Comparison of ENCODE assay signal across 8 cellular contexts in the genomic region with DNA sequence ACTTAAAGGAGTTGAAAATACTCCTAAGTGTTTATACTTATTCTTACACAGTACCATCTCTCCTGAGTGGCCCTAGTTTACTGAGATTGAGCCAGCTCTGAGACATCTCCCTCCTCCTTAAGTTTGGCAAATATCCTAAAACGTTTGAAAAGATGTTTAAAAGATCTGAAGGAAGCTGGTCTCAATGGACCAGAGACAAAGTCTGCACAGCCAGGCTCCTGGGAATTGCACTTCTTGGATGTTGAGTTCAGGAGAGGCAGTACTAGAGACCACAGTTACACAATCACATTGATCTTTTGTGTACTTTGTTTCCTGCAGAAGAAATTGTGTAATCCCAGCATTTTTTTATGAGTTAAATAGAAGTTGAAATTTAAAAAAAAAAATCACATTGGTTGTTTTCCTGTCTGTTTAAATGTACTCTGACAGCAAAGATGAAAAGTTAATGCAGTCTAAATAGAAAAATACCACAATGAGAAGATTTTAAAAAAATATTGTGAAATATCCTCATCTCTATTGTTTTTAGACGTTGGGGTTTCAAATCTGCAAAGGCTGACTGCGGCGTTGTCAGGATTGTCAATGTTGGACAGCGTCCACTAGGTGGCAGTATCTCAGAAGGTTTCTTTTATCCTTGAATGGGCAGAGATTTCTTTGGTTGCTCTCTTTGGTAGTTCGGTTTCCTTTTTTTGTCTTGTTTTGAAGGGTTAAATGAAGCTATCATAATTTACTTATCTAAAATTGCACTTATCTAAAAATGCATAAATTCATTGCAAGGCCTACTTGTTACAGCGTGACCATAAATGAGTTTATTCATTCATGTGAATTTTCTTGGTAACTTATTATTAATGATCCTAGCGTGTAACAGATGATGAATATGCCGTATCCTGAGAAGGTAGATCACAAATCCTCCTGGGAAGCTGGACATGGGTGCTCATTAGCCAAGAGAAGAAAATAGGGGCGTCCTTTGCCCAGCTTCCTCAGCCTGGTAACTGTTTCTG. TPM values are rescaled to one million over a fixed set of nuclear protein-coding genes. Genes with fewer than 3 reads are reported as not detected.
A peak's percentile ranks its signal among the peaks of the same experiment; 100 is the strongest.
DNase-seq lines count a peak whose midpoint lies in the region; ATAC-seq, FAIRE-seq and TF ChIP-seq lines count a peak whose summit lies in the region.

No MANE protein-coding gene starts in this region.

- no peaks in the 10 kb centered on the region for H3K36me3 ChIP-seq in GM23248 (ENCODE audit: low read depth)
- H3K36me3 ChIP-seq in kidney (ENCODE audit: control insufficient read depth in 1 of 2, insufficient read depth in 2 of 2, low read length in 2 of 2) = no peaks in the 10 kb centered on the region

- no peaks in the 10 kb centered on the region for H3K4me1 Mint-ChIP-seq in CD4-positive, alpha-beta T cell (ENCODE audit: low read depth)

- H3K9me3 ChIP-seq in CD4-positive, alpha-beta T cell (ENCODE audit: control insufficient read depth, low read length) = no peaks in the 10 kb centered on the region
- H3K9me3 ChIP-seq in GM23248 (ENCODE audit: low read depth) = no peaks in the 10 kb centered on the region
- no peaks in the 10 kb centered on the region for H3K9me3 ChIP-seq in kidney (ENCODE audit: control insufficient read depth in 1 of 2, low read length in 2 of 2)

- H3K4me1 ChIP-seq in GM23248 (ENCODE audit: insufficient read depth) (no peaks in the 10 kb centered on the region), kidney (ENCODE audit: control insufficient read depth in 1 of 2, insufficient read depth in 1 of 2, low read depth in 1 of 2, low read length in 2 of 2) (no peaks in the 10 kb centered on the region)

- no peak overlapping the region for H3K27ac Mint-ChIP-seq in CD4-positive, alpha-beta T cell

- H4K20me1 ChIP-seq in GM23248 (ENCODE audit: insufficient read depth) = no peaks in the 10 kb centered on the region

- H3K4me3 Mint-ChIP-seq in CD4-positive, alpha-beta T cell = no peak overlapping the region

- intact Hi-C loops in CD4-positive, alpha-beta T cell (cut with DNase I, micrococcal nuclease) = loop anchor here (1.0 to 10.0 kb wide), 4 partner anchors 258 to 1280 kb away; a partner anchor contains a TSS
- intact Hi-C loops in kidney (cut with DNase I) = no loop called here

- ATAC-seq in CD4-positive, alpha-beta T cell (ENCODE audit: poor library complexity) = no peak
- ATAC-seq in HG02884 (IDR thresholded peaks at IDR 0.05; ENCODE audit: unreplicated experiment) = no peak

- H3F3A ChIP-seq in GM23248 (ENCODE audit: insufficient read depth) = no peaks in the 10 kb centered on the region

- H3K4me2 ChIP-seq in GM23248 (ENCODE audit: unreplicated experiment) = no peak overlapping the region

- H3K79me2 ChIP-seq in GM23248 (ENCODE audit: insufficient read depth) = no peaks in the 10 kb centered on the region

- WGBS in GM23248 (ENCODE audit: low coverage in 1 of 2, low lambda C conversion rate in 2 of 2, missing lambda C conversion rate in 2 of 2), 2 experiments = 22 to 25% methylated on average over 10 of the region's 10 CpGs

- no peak overlapping the region for H2AFZ ChIP-seq in GM23248

- H3K9ac ChIP-seq in GM23248 = no peak overlapping the region
- H3K9ac ChIP-seq in kidney (ENCODE audit: low read length in 2 of 2) = no peak overlapping the region

- no peaks in the 10 kb centered on the region for H3K36me3 Mint-ChIP-seq in CD4-positive, alpha-beta T cell (ENCODE audit: low read depth)

- no peaks in the 10 kb centered on the region for H3K9me3 Mint-ChIP-seq in CD4-positive, alpha-beta T cell

- peak; percentile 98 for FAIRE-seq in kidney (lab: Jason Lieb, UNC)

- CTCF ChIA-PET in CD4-positive, alpha-beta T cell (lab: Charles Lee) = interaction anchor here (0.7 to 1.1 kb wide), 3 partner anchors 10 to 1209 kb away, joined by 3 read pairs; no protein-coding TSS in a partner anchor

- in situ Hi-C loops in GM23248 (cut with MboI) = no loop called here

- DNase-seq in CD4-positive, alpha-beta T cell = peak; percentile 7 to 39 (median 25)
- DNase-seq in GM23248 (peak; percentile 80), NCI-H2029 (lab: John Stamatoyannopoulos, UW) (peak; percentile 12), caudate nucleus (lab: John Stamatoyannopoulos, UW) (peak in 33 of 61 donors; percentile 0 to 74 (median 7)), kidney (no peak)
- peak; percentile 32 for DNase-seq in stimulated activated CD4-positive, alpha-beta T cell treated with anti-CD3 and anti-CD28 coated beads, Interleukin-4, amount 100 ng/mL, for 1 hour

- POLR2A ChIA-PET in CD4-positive, alpha-beta T cell (lab: Charles Lee) = no interaction called here

- H3K9me2 ChIP-seq in GM23248 (ENCODE audit: insufficient read depth) = no peaks in the 10 kb centered on the region

- no peaks in the 10 kb centered on the region for H3K27me3 Mint-ChIP-seq in CD4-positive, alpha-beta T cell

- no peak overlapping the region for H3K27ac ChIP-seq in CD4-positive, alpha-beta T cell (ENCODE audit: low read depth, low read length)
- H3K27ac ChIP-seq in GM23248 (no peak overlapping the region), VCaP (no peak overlapping the region), caudate nucleus (ENCODE audit: low read depth, low read length) (no peak overlapping the region), kidney (ENCODE audit: low read depth in 2 of 2, low read length in 2 of 2) (no peak overlapping the region)

- TF ChIP-seq CTCF in CD4-positive, alpha-beta T cell (IDR thresholded peaks at IDR 0.05) = peak; percentile 92
- TF ChIP-seq CTCF in VCaP (conservative IDR thresholded peaks at IDR 0.05) (peak; percentile 86), kidney (IDR thresholded peaks at IDR 0.05; ENCODE audit: borderline replicate concordance, extremely low read depth, insufficient read depth) (peak; percentile 78)

- H3K4me3 ChIP-seq in GM23248 (no peak overlapping the region), kidney (ENCODE audit: low read length in 2 of 2) (no peak overlapping the region)

- H3K27me3 ChIP-seq in CD4-positive, alpha-beta T cell (ENCODE audit: control insufficient read depth, insufficient read depth, low read length) = no peaks in the 10 kb centered on the region
- peaks cover 32% of the 10 kb centered on the region for H3K27me3 ChIP-seq in GM23248 (replicated peaks; ENCODE audit: insufficient read depth)

RNA-seq across cellular contexts. Expression of a gene that starts 20.9 kb away (rescaled TPM):
- total RNA-seq in CD4-positive, alpha-beta T cell = under 1 TPM; 0.38 to 0.45 TPM
- total RNA-seq in GM23248 (2014; rRNA removed; shearing (Covaris generic)) = not detected in 2 replicates
- not detected in 2 replicates for polyA plus RNA-seq in GM23248 (2016; fragmentation: Nextera tagmentation; extraction: Ambion mirVana)
- 0.22 TPM for total RNA-seq in kidney
- polyA plus RNA-seq in kidney (ENCODE audit: insufficient read depth, low read depth, low replicate concordance) = not detected
